Comparison of ENCODE assay signal across 32 cellular contexts in the genomic region with DNA sequence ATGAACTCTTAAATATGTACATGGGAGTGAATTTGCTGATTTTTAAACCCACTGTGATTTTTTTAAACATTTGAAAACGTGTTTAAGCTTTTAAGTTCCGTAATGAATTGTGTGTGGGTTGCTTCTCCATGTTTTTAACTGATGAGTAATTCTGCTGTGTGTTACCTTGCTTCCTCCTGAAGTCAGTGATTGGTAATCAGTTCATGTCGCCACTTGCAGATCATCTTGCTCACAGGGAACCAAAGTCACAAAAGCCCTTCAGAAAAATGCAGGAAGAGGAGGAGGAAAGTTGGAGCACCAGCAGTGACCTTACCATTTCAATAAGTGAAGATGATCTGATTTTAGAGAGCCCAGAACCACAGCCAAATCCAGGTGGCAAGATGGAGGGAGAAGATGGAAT. TPM values are rescaled to one million over a fixed set of nuclear protein-coding genes. Genes with fewer than 3 reads are reported as not detected.
DNase-seq lines count a peak whose midpoint lies in the region; ATAC-seq and TF ChIP-seq lines count a peak whose summit lies in the region.
"Had no signal": no experiment of that assay in that cellular context is flagged by ENCODE, and none has a peak within 500 bp of the region (broad histone marks: within the 10 kb centered on the region; RNA-seq: fewer than 3 reads in every experiment).

No MANE protein-coding gene starts in this region.

- POLR2A ChIA-PET in WTC11 (lab: Charles Lee) = no interaction called here

- no peaks in the 10 kb centered on the region for H3K27me3 Mint-ChIP-seq in WTC11 (ENCODE audit: low read depth)
- H3K27me3 Mint-ChIP-seq: CD4-positive, alpha-beta memory T cell had no signal

- no peak for DNase-seq in WTC11 (ENCODE audit: low spot score)
- peak; percentile 73 to 87 for DNase-seq in foreskin keratinocyte
- DNase-seq in WERI-Rb-1 = no peak
- DNase-seq in inferior parietal cortex (ENCODE audit: extremely low spot score) = no peak
- no peak for DNase-seq in islet precursor cell
- DNase-seq: AML-193; CD4-positive, alpha-beta memory T cell; COR-L47; DMS53; GM23248; MG63; NCI-H1105 treated with DMSO at 0.1 percent for 48 hours; NCI-H146; NCI-H1930; NCI-H2107; NCI-H524; NCI-H774; NK-92 treated with Interleukin-12 subunit alpha and Interleukin-12 subunit beta, amount 100 ng/mL, for 24 hours; PC-3; SHP77 had no signal

- H3K27ac Mint-ChIP-seq in WTC11 = peak overlapping the region; percentile 86

- no peak overlapping the region for H3K4me3 ChIP-seq in HUES6 (ENCODE audit: low read depth, low read length)
- no peak overlapping the region for H3K4me3 ChIP-seq in WERI-Rb-1 (ENCODE audit: low read depth, low read length)
- H3K4me3 ChIP-seq: A549; BLaER1 treated with 17β-estradiol and CSF1 and Interleukin-3, amounts not matched to agents 10 nM and 100 nM; GM23248; HAP-1; K562; MG63 had no signal

- H3K27ac ChIP-seq in HUES6 (ENCODE audit: low read depth, low read length) (0 out of 2 replicates have a peak overlapping the region, but pooled peaks have one; percentile 3), foreskin keratinocyte (peak overlapping the region; percentile 44), WERI-Rb-1 (no peak overlapping the region)
- H3K27ac ChIP-seq: A549; BLaER1 treated with 17β-estradiol and CSF1 and Interleukin-3, amounts not matched to agents 10 nM and 100 nM; GM23248 had no signal

- peaks cover 50% of the 10 kb centered on the region for H3K36me3 Mint-ChIP-seq in WTC11

- peaks cover 20% of the 10 kb centered on the region for H3K4me1 Mint-ChIP-seq in WTC11

- H3K9ac ChIP-seq in HUES6 (ENCODE audit: low read length) = no peak overlapping the region
- H3K9ac ChIP-seq: BLaER1 treated with 17β-estradiol and CSF1 and Interleukin-3, amounts not matched to agents 10 nM and 100 nM; GM23248 had no signal

- CTCF ChIA-PET in WTC11 (lab: Charles Lee) = no interaction called here

- H3K36me3 ChIP-seq in HUES6 (ENCODE audit: control insufficient read depth, insufficient read depth, low read length) (peaks cover 21% of the 10 kb centered on the region; the same call in 1 of the 2 replicates), WERI-Rb-1 (no peaks in the 10 kb centered on the region)
- H3K36me3 ChIP-seq: HAP-1, MG63 had no signal

- no peaks in the 10 kb centered on the region for H3K27me3 ChIP-seq in HUES6 (ENCODE audit: control insufficient read depth, insufficient read depth, low read length)
- no peaks in the 10 kb centered on the region for H3K27me3 ChIP-seq in foreskin keratinocyte
- no peaks in the 10 kb centered on the region for H3K27me3 ChIP-seq in WERI-Rb-1 (ENCODE audit: insufficient read depth, low read depth, severe bottlenecking)
- H3K27me3 ChIP-seq: BLaER1 treated with 17β-estradiol and CSF1 and Interleukin-3, amounts not matched to agents 10 nM and 100 nM; MG63 had no signal

- ATAC-seq in WTC11 = no peak
- peak; percentile 96 for ATAC-seq in foreskin keratinocyte
- no peak for ATAC-seq in HG03521 (IDR thresholded peaks at IDR 0.05; ENCODE audit: unreplicated experiment)
- ATAC-seq: A549, K562, PC-3 had no signal

- H3K4me3 Mint-ChIP-seq in WTC11 = no peak overlapping the region
- H3K4me3 Mint-ChIP-seq: CD4-positive, alpha-beta memory T cell had no signal

- H3K9me3 Mint-ChIP-seq in WTC11 = peaks cover 3% of the 10 kb centered on the region
- H3K9me3 Mint-ChIP-seq: CD4-positive, alpha-beta memory T cell had no signal

- TF ChIP-seq CTCF in WTC11 (IDR thresholded peaks at IDR 0.05) (no peak), foreskin keratinocyte (conservative IDR thresholded peaks at IDR 0.05) (no peak), WERI-Rb-1 (IDR thresholded peaks at IDR 0.05; ENCODE audit: low read depth, low read length) (no peak)

- H3K9me3 ChIP-seq in HUES6 (ENCODE audit: control insufficient read depth, insufficient read depth, low read depth, low read length) (no peaks in the 10 kb centered on the region), WERI-Rb-1 (ENCODE audit: severe bottlenecking) (no peaks in the 10 kb centered on the region)
- H3K9me3 ChIP-seq: A549, MG63 had no signal

- no peaks in the 10 kb centered on the region for H3K4me1 ChIP-seq in HUES6 (ENCODE audit: control insufficient read depth, insufficient read depth, low read length)
- peaks cover 18% of the 10 kb centered on the region for H3K4me1 ChIP-seq in foreskin keratinocyte
- H3K4me1 ChIP-seq: A549 had no signal

TF ChIP-seq in WTC11, 78 proteins besides CTCF, POLR2A, EP300 and RAD21:
- TF ChIP-seq, protein P1, sequence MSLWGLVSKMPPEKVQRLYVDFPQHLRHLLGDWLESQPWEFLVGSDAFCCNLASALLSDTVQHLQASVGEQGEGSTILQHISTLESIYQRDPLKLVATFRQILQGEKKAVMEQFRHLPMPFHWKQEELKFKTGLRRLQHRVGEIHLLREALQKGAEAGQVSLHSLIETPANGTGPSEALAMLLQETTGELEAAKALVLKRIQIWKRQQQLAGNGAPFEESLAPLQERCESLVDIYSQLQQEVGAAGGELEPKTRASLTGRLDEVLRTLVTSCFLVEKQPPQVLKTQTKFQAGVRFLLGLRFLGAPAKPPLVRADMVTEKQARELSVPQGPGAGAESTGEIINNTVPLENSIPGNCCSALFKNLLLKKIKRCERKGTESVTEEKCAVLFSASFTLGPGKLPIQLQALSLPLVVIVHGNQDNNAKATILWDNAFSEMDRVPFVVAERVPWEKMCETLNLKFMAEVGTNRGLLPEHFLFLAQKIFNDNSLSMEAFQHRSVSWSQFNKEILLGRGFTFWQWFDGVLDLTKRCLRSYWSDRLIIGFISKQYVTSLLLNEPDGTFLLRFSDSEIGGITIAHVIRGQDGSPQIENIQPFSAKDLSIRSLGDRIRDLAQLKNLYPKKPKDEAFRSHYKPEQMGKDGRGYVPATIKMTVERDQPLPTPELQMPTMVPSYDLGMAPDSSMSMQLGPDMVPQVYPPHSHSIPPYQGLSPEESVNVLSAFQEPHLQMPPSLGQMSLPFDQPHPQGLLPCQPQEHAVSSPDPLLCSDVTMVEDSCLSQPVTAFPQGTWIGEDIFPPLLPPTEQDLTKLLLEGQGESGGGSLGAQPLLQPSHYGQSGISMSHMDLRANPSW (CRISPR knock-in tag; conservative IDR thresholded peaks at IDR 0.05; ENCODE audit: low read depth) = no peak
- TF ChIP-seq, protein P2, sequence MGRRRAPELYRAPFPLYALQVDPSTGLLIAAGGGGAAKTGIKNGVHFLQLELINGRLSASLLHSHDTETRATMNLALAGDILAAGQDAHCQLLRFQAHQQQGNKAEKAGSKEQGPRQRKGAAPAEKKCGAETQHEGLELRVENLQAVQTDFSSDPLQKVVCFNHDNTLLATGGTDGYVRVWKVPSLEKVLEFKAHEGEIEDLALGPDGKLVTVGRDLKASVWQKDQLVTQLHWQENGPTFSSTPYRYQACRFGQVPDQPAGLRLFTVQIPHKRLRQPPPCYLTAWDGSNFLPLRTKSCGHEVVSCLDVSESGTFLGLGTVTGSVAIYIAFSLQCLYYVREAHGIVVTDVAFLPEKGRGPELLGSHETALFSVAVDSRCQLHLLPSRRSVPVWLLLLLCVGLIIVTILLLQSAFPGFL (CRISPR knock-in tag; IDR thresholded peaks at IDR 0.05; ENCODE audit: borderline replicate concordance) = no peak
- no peak for TF ChIP-seq TEAD1 (CRISPR knock-in tag; IDR thresholded peaks at IDR 0.05)
- TF ChIP-seq, protein P3, sequence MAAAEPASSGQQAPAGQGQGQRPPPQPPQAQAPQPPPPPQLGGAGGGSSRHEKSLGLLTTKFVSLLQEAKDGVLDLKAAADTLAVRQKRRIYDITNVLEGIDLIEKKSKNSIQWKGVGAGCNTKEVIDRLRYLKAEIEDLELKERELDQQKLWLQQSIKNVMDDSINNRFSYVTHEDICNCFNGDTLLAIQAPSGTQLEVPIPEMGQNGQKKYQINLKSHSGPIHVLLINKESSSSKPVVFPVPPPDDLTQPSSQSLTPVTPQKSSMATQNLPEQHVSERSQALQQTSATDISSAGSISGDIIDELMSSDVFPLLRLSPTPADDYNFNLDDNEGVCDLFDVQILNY (CRISPR knock-in tag; IDR thresholded peaks at IDR 0.05) = no peak
- TF ChIP-seq, protein P4, sequence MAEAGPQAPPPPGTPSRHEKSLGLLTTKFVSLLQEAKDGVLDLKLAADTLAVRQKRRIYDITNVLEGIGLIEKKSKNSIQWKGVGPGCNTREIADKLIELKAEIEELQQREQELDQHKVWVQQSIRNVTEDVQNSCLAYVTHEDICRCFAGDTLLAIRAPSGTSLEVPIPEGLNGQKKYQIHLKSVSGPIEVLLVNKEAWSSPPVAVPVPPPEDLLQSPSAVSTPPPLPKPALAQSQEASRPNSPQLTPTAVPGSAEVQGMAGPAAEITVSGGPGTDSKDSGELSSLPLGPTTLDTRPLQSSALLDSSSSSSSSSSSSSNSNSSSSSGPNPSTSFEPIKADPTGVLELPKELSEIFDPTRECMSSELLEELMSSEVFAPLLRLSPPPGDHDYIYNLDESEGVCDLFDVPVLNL (CRISPR knock-in tag; IDR thresholded peaks at IDR 0.05; ENCODE audit: borderline replicate concordance, low read depth) = no peak
- TF ChIP-seq ATF1 (CRISPR knock-in tag; IDR thresholded peaks at IDR 0.05) = no peak

RNA-seq across cellular contexts. Expression of a gene that starts 36.7 kb away (rescaled TPM):
- total RNA-seq in WTC11 (2021) (39.6 to 43.6 TPM (median 41.8 TPM) in 3 replicates), foreskin keratinocyte (13.7 and 17.8 TPM in 2 replicates)
- polyA plus RNA-seq in foreskin keratinocyte = 12.3 and 13.8 TPM in 2 replicates

RNA-seq across cellular contexts. Expression of a gene that starts 56.5 kb away (rescaled TPM):
- total RNA-seq in WTC11 (2021) = 0.78 to 3.1 TPM (median 0.80 TPM) in 3 replicates
- not detected in 2 replicates for total RNA-seq in foreskin keratinocyte
- polyA plus RNA-seq in foreskin keratinocyte = not detected in 2 replicates
- total RNA-seq: CD4-positive, alpha-beta memory T cell; Daoy; G401; GM23248; HT1080; K562; LHCN-M2; PC-3; RPMI7951; SK-MEL-5 had no signal
- polyA plus RNA-seq: A549; CD4-positive, alpha-beta memory T cell; GM23248; K562 had no signal

Comparison
In these comparisons a context has a peak if more than half of its experiments do, and no peak if none do; other contexts are left out.
1. DNase-seq: peak in foreskin keratinocyte (2 of 2); none in WTC11 (single experiment), WERI-Rb-1 (single experiment), inferior parietal cortex (single experiment) and islet precursor cell (single experiment).